ENCODE assay signal across 1 cellular context in the genomic region with DNA sequence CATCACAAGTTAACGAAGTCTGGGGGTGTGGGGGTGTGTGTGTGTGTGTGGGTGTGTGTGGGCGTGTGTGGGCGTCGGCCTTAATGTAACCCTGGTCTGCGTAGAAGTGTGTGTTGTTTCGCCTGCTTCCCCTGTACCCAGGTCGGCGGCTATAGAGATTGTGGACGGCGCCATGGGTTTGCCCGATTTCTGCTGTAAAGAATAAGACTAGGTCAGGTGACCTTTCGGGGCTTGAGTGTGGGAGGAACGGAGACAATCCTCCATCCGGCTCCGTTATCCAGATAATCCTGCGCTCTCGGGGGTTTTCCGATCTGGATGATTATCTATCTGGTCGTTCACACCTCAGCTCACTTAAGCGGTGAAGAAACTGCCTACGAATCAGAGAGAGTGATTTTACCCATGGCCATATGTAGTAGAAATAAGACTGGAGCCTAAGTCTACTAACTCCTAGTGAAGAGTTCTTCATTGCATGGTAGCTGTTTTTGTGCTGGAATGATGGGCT.
A peak's percentile ranks its signal among the peaks of the same experiment; 100 is the strongest.
TF ChIP-seq lines count a peak whose summit lies in the region.

No MANE protein-coding gene starts in this region.

TF ChIP-seq in HepG2, 621 proteins besides CTCF, POLR2A, EP300 and RAD21 (continued from another document):
- TF ChIP-seq, protein P1, sequence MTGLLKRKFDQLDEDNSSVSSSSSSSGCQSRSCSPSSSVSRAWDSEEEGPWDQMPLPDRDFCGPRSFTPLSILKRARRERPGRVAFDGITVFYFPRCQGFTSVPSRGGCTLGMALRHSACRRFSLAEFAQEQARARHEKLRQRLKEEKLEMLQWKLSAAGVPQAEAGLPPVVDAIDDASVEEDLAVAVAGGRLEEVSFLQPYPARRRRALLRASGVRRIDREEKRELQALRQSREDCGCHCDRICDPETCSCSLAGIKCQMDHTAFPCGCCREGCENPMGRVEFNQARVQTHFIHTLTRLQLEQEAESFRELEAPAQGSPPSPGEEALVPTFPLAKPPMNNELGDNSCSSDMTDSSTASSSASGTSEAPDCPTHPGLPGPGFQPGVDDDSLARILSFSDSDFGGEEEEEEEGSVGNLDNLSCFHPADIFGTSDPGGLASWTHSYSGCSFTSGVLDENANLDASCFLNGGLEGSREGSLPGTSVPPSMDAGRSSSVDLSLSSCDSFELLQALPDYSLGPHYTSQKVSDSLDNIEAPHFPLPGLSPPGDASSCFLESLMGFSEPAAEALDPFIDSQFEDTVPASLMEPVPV (CRISPR knock-in tag; IDR thresholded peaks at IDR 0.05): 0 out of 2 replicates have a peak, but pooled peaks have one; percentile 12
- TF ChIP-seq ZNF136 (CRISPR knock-in tag; IDR thresholded peaks at IDR 0.05; ENCODE audit: low read depth): 0 out of 2 replicates have a peak, but pooled peaks have one; percentile 24
- TF ChIP-seq ZNF3 (CRISPR knock-in tag; IDR thresholded peaks at IDR 0.05): peak; percentile 38; the same call in 1 of the 2 replicates
- TF ChIP-seq, protein P2, sequence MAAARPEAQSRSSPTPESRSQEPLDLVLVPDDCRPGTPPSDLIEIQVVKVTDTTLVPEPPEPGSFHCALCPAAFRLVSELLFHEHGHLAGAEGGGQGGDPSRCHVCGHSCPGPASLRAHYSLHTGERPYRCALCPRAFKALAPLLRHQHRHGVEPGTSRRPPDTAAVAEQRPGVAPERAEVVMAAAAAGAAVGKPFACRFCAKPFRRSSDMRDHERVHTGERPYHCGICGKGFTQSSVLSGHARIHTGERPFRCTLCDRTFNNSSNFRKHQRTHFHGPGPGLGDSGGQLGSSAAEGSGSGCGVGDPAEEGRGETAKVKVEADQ (CRISPR knock-in tag; IDR thresholded peaks at IDR 0.05; ENCODE audit: borderline replicate concordance): peak; percentile 88; the same call in 1 of the 2 replicates
- TF ChIP-seq ZNF773 (CRISPR knock-in tag; IDR thresholded peaks at IDR 0.05; ENCODE audit: borderline replicate concordance): 0 out of 2 replicates have a peak, but pooled peaks have one; percentile 17
- peak; percentile 10; the same call in 1 of the 2 replicates for TF ChIP-seq SIN3A (IDR thresholded peaks at IDR 0.05; ENCODE audit: borderline replicate concordance, low read depth, low read length)
- 0 out of 2 replicates have a peak, but pooled peaks have one; percentile 15 for TF ChIP-seq ZNF878 (CRISPR knock-in tag; IDR thresholded peaks at IDR 0.05)
- peak; percentile 16; the same call in 1 of the 2 replicates for TF ChIP-seq GATAD2A (CRISPR knock-in tag; IDR thresholded peaks at IDR 0.05)
- TF ChIP-seq ARNTL (CRISPR knock-in tag; IDR thresholded peaks at IDR 0.05): 0 out of 2 replicates have a peak, but pooled peaks have one; percentile 57
- peak; percentile 16; the same call in 1 of the 2 replicates for TF ChIP-seq ZNF569 (CRISPR knock-in tag; IDR thresholded peaks at IDR 0.05; ENCODE audit: borderline replicate concordance)
- TF ChIP-seq, protein P3, sequence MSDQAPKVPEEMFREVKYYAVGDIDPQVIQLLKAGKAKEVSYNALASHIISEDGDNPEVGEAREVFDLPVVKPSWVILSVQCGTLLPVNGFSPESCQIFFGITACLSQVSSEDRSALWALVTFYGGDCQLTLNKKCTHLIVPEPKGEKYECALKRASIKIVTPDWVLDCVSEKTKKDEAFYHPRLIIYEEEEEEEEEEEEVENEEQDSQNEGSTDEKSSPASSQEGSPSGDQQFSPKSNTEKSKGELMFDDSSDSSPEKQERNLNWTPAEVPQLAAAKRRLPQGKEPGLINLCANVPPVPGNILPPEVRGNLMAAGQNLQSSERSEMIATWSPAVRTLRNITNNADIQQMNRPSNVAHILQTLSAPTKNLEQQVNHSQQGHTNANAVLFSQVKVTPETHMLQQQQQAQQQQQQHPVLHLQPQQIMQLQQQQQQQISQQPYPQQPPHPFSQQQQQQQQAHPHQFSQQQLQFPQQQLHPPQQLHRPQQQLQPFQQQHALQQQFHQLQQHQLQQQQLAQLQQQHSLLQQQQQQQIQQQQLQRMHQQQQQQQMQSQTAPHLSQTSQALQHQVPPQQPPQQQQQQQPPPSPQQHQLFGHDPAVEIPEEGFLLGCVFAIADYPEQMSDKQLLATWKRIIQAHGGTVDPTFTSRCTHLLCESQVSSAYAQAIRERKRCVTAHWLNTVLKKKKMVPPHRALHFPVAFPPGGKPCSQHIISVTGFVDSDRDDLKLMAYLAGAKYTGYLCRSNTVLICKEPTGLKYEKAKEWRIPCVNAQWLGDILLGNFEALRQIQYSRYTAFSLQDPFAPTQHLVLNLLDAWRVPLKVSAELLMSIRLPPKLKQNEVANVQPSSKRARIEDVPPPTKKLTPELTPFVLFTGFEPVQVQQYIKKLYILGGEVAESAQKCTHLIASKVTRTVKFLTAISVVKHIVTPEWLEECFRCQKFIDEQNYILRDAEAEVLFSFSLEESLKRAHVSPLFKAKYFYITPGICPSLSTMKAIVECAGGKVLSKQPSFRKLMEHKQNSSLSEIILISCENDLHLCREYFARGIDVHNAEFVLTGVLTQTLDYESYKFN (CRISPR knock-in tag; conservative IDR thresholded peaks at IDR 0.05): no peak
- TF ChIP-seq, protein P4, sequence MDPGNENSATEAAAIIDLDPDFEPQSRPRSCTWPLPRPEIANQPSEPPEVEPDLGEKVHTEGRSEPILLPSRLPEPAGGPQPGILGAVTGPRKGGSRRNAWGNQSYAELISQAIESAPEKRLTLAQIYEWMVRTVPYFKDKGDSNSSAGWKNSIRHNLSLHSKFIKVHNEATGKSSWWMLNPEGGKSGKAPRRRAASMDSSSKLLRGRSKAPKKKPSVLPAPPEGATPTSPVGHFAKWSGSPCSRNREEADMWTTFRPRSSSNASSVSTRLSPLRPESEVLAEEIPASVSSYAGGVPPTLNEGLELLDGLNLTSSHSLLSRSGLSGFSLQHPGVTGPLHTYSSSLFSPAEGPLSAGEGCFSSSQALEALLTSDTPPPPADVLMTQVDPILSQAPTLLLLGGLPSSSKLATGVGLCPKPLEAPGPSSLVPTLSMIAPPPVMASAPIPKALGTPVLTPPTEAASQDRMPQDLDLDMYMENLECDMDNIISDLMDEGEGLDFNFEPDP (CRISPR knock-in tag; conservative IDR thresholded peaks at IDR 0.05): no peak
- TF ChIP-seq, protein P5, sequence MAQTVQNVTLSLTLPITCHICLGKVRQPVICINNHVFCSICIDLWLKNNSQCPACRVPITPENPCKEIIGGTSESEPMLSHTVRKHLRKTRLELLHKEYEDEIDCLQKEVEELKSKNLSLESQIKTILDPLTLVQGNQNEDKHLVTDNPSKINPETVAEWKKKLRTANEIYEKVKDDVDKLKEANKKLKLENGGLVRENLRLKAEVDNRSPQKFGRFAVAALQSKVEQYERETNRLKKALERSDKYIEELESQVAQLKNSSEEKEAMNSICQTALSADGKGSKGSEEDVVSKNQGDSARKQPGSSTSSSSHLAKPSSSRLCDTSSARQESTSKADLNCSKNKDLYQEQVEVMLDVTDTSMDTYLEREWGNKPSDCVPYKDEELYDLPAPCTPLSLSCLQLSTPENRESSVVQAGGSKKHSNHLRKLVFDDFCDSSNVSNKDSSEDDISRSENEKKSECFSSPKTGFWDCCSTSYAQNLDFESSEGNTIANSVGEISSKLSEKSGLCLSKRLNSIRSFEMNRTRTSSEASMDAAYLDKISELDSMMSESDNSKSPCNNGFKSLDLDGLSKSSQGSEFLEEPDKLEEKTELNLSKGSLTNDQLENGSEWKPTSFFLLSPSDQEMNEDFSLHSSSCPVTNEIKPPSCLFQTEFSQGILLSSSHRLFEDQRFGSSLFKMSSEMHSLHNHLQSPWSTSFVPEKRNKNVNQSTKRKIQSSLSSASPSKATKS (CRISPR knock-in tag; IDR thresholded peaks at IDR 0.05): 0 out of 2 replicates have a peak, but pooled peaks have one; percentile 37
- TF ChIP-seq AKAP8 (CRISPR knock-in tag; IDR thresholded peaks at IDR 0.05): no peak
- TF ChIP-seq SMAD1 (CRISPR knock-in tag; IDR thresholded peaks at IDR 0.05; ENCODE audit: borderline replicate concordance, low read depth): peak; percentile 17; the same call in 1 of the 2 replicates
- TF ChIP-seq, protein P6, sequence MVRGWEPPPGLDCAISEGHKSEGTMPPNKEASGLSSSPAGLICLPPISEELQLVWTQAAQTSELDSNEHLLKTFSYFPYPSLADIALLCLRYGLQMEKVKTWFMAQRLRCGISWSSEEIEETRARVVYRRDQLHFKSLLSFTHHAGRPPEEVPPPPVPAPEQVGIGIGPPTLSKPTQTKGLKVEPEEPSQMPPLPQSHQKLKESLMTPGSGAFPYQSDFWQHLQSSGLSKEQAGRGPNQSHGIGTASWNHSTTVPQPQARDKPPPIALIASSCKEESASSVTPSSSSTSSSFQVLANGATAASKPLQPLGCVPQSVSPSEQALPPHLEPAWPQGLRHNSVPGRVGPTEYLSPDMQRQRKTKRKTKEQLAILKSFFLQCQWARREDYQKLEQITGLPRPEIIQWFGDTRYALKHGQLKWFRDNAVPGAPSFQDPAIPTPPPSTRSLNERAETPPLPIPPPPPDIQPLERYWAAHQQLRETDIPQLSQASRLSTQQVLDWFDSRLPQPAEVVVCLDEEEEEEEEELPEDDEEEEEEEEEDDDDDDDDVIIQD (CRISPR knock-in tag; IDR thresholded peaks at IDR 0.05; ENCODE audit: low read depth): no peak
- TF ChIP-seq JUN (CRISPR knock-in tag; IDR thresholded peaks at IDR 0.05): 0 out of 2 replicates have a peak, but pooled peaks have one; percentile 7
- TF ChIP-seq, protein P7, sequence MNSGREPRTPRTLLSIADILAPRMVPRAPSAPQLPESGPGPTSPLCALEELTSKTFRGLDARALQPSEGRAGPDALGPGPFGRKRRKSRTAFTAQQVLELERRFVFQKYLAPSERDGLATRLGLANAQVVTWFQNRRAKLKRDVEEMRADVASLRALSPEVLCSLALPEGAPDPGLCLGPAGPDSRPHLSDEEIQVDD (CRISPR knock-in tag; IDR thresholded peaks at IDR 0.05; ENCODE audit: borderline replicate concordance): peak; percentile 41; the same call in 1 of the 2 replicates
- 0 out of 2 replicates have a peak, but pooled peaks have one; percentile 27 for TF ChIP-seq ZNF709 (CRISPR knock-in tag; IDR thresholded peaks at IDR 0.05)
- TF ChIP-seq, protein P8, sequence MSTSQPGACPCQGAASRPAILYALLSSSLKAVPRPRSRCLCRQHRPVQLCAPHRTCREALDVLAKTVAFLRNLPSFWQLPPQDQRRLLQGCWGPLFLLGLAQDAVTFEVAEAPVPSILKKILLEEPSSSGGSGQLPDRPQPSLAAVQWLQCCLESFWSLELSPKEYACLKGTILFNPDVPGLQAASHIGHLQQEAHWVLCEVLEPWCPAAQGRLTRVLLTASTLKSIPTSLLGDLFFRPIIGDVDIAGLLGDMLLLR (CRISPR knock-in tag; IDR thresholded peaks at IDR 0.05): no peak
- TF ChIP-seq, protein P9, sequence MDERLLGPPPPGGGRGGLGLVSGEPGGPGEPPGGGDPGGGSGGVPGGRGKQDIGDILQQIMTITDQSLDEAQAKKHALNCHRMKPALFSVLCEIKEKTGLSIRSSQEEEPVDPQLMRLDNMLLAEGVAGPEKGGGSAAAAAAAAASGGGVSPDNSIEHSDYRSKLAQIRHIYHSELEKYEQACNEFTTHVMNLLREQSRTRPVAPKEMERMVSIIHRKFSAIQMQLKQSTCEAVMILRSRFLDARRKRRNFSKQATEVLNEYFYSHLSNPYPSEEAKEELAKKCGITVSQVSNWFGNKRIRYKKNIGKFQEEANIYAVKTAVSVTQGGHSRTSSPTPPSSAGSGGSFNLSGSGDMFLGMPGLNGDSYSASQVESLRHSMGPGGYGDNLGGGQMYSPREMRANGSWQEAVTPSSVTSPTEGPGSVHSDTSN (CRISPR knock-in tag; IDR thresholded peaks at IDR 0.05): no peak
- 0 out of 2 replicates have a peak, but pooled peaks have one; percentile 6 for TF ChIP-seq ZSCAN31 (CRISPR knock-in tag; IDR thresholded peaks at IDR 0.05; ENCODE audit: low read depth)
- no peak for TF ChIP-seq MEIS1 (CRISPR knock-in tag; IDR thresholded peaks at IDR 0.05; ENCODE audit: borderline replicate concordance)
